ENCODE assay signal across 26 cellular contexts in the genomic region with DNA sequence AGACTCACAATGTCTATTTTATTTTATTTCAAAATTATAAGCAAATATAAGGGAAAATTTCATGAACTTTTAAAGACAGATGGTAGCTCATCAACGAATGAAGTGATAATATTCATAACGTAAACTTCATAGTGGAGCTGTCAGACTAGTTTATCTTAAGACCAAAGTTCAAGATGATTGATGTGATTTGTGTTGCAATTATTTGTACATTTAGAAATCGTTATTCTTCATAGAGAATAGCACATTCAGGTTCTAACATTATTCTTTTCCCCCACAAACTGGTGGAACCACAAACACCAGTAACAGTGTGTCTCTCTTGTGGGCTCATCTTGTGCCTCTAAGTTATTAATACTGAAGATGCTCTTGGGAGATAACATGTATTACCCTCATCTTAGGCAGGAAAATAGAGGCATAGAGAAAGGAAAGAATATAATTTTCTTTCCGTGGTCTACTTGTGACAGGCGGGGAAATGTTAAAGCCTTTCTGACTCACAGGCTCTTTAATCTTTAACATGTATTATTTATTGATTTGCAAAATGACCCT.
"Had no signal": no experiment of that assay in that cellular context is flagged by ENCODE, and none has a peak within 500 bp of the region (broad histone marks: within the 10 kb centered on the region; RNA-seq: fewer than 3 reads in every experiment).

No MANE protein-coding gene starts in this region.

- H3K4me2 ChIP-seq: hepatocyte had no signal

- H3K9me3 ChIP-seq: left lung, thoracic aorta, vagina had no signal

- H3K27ac Mint-ChIP-seq: activated B cell treated with CpG ODN at 0.5 μM for 24 hours; activated CD4-positive, alpha-beta T cell treated with anti-CD3 and anti-CD28 coated beads for 36 hours; activated naive CD4-positive, alpha-beta T cell treated with anti-CD3 and anti-CD28 coated beads for 36 hours; activated T-cell treated with anti-CD3 and anti-CD28 coated beads, Interleukin-2, amount 50 U/mL, for 72 hours; mesothelial cell of epicardium; T-helper 1 cell treated with Interleukin-12 subunit alpha and Interleukin-12 subunit beta and Interleukin-4 antibody, amounts not matched to agents 30 μg/mL and 1 μg/mL, for 36 hours; type B pancreatic cell had no signal

- FAIRE-seq: frontal cortex had no signal

- H3K36me3 ChIP-seq: brain microvascular endothelial cell, left lung, thoracic aorta, vagina had no signal

- H3K27me3 ChIP-seq: brain microvascular endothelial cell, hepatocyte, left lung, vagina had no signal

- H3K9me3 Mint-ChIP-seq: activated naive CD4-positive, alpha-beta T cell treated with anti-CD3 and anti-CD28 coated beads for 36 hours; activated T-cell treated with anti-CD3 and anti-CD28 coated beads, Interleukin-2, amount 50 U/mL, for 72 hours; immature natural killer cell; natural killer cell treated with Interleukin-12 subunit alpha and Interleukin-12 subunit beta and Interleukin-15 and Interleukin-18, amount 100 ng/mL, for 72 hours; T-helper 1 cell treated with Interleukin-12 subunit alpha and Interleukin-12 subunit beta and Interleukin-4 antibody, amounts not matched to agents 30 μg/mL and 1 μg/mL, for 36 hours; type B pancreatic cell had no signal

- H3K36me3 Mint-ChIP-seq: immature natural killer cell; natural killer cell treated with Interleukin-12 subunit alpha and Interleukin-12 subunit beta and Interleukin-15 and Interleukin-18, amount 100 ng/mL, for 72 hours had no signal

- H3K27ac ChIP-seq: brain microvascular endothelial cell, hepatocyte, left lung, thoracic aorta, vagina had no signal

- H2AFZ ChIP-seq: hepatocyte had no signal

- H3K4me3 Mint-ChIP-seq: activated B cell treated with CpG ODN at 0.5 μM for 24 hours; activated CD4-positive, alpha-beta T cell treated with anti-CD3 and anti-CD28 coated beads for 36 hours; activated naive CD4-positive, alpha-beta T cell treated with anti-CD3 and anti-CD28 coated beads for 36 hours; activated T-cell treated with anti-CD3 and anti-CD28 coated beads, Interleukin-2, amount 50 U/mL, for 72 hours; mesothelial cell of epicardium; natural killer cell treated with Interleukin-12 subunit alpha and Interleukin-12 subunit beta and Interleukin-15 and Interleukin-18, amount 100 ng/mL, for 72 hours; T-helper 1 cell treated with Interleukin-12 subunit alpha and Interleukin-12 subunit beta and Interleukin-4 antibody, amounts not matched to agents 30 μg/mL and 1 μg/mL, for 36 hours; type B pancreatic cell had no signal

- H3K4me3 ChIP-seq: hepatocyte, left lung, thoracic aorta, vagina had no signal

- H3K27me3 Mint-ChIP-seq: activated B cell treated with CpG ODN at 0.5 μM for 24 hours; activated CD4-positive, alpha-beta T cell treated with anti-CD3 and anti-CD28 coated beads for 36 hours; natural killer cell treated with Interleukin-12 subunit alpha and Interleukin-12 subunit beta and Interleukin-15 and Interleukin-18, amount 100 ng/mL, for 72 hours; type B pancreatic cell had no signal

- DNase-seq: activated B cell treated with CpG ODN at 0.5 μM for 24 hours; activated CD4-positive, alpha-beta T cell treated with anti-CD3 and anti-CD28 coated beads for 36 hours; activated CD4-positive, alpha-beta T cell treated with anti-CD3 and anti-CD28 coated beads, Interleukin-2, amount 50 U/mL, for 4 hours; activated effector memory CD4-positive, alpha-beta T cell treated with Interleukin-2 at 50 U/mL for 16 hours; activated naive CD4-positive, alpha-beta T cell treated with anti-CD3 and anti-CD28 coated beads for 36 hours; activated T-cell treated with anti-CD3 and anti-CD28 coated beads, Interleukin-2, amount 50 U/mL, for 72 hours; aorta; brain microvascular endothelial cell; caudate nucleus; dermis blood vessel endothelial cell; effector CD8-positive, alpha-beta T cell; glutamatergic neuron; immature natural killer cell; left lung; mammary epithelial cell; right cardiac atrium; stimulated activated CD4-positive, alpha-beta T cell treated with anti-CD3 and anti-CD28 coated beads, Interleukin-1b, Interleukin-23, amount 100 ng/mL, for 48 hours had no signal

- ATAC-seq: activated CD4-positive, alpha-beta T cell treated with anti-CD3 and anti-CD28 coated beads for 36 hours; activated T-cell treated with anti-CD3 and anti-CD28 coated beads, Interleukin-2, amount 50 U/mL, for 72 hours; esophagus mucosa; left lung; right cardiac atrium had no signal
